Comparison of ENCODE assay signal across 22 cellular contexts in the genomic region with DNA sequence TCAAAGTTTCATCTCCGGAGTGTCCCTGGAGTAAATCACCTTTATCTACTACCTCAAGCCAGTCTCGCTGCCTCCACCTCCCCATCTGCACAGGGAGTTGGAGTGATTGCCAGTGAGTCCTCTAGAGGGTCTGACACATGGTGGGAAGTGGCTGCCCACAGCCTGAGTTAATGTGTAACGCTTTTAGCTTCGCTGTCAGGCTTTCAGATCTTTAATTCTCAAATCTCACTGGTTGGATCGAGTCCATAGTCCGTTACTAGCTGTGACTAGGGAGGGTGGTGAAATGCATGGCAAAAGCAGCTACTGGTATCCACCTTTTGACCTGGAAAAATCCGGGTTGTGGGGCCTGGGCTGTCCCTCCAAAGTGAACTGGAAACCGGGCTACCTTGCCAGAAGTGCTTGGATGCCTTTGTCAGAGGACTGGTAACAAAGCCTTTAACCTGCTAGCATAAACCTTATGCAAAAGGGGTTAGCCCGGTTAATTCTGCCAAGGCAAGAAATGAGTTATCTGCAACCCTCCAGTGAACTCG. TPM values are rescaled to one million over a fixed set of nuclear protein-coding genes. Genes with fewer than 3 reads are reported as not detected.
DNase-seq lines count a peak whose midpoint lies in the region; ATAC-seq and TF ChIP-seq lines count a peak whose summit lies in the region.
"Had no signal": no experiment of that assay in that cellular context is flagged by ENCODE, and none has a peak within 500 bp of the region (broad histone marks: within the 10 kb centered on the region; RNA-seq: fewer than 3 reads in every experiment).

No MANE protein-coding gene starts in this region.

- H3K27me3 ChIP-seq in CD4-positive, alpha-beta T cell (ENCODE audit: control insufficient read depth, insufficient read depth, low read length): no peaks in the 10 kb centered on the region
- H3K27me3 ChIP-seq: vagina had no signal

- peak overlapping the region; percentile 17 for H3K4me3 Mint-ChIP-seq in CD4-positive, alpha-beta T cell
- H3K4me3 Mint-ChIP-seq in neural crest cell: peak overlapping the region; percentile 16
- H3K4me3 Mint-ChIP-seq: activated naive CD8-positive, alpha-beta T cell treated with anti-CD3 and anti-CD28 coated beads, Interleukin-2, amount 50 U/mL, for 24 hours; memory B cell; natural killer cell had no signal

- peak overlapping the region; percentile 98 for H3K27ac Mint-ChIP-seq in CD4-positive, alpha-beta T cell
- no peak overlapping the region for H3K27ac Mint-ChIP-seq in neural crest cell (ENCODE audit: unreplicated experiment)
- H3K27ac Mint-ChIP-seq: activated naive CD8-positive, alpha-beta T cell treated with anti-CD3 and anti-CD28 coated beads, Interleukin-2, amount 50 U/mL, for 24 hours; memory B cell; natural killer cell had no signal

- POLR2A ChIA-PET in CD4-positive, alpha-beta T cell (lab: Charles Lee): interaction anchor here (1.0 to 1.2 kb wide), 2 partner anchors 9 to 335 kb away, joined by 3 read pairs; partner anchors contain the start of gene ZNF518B

- no peak for ATAC-seq in CD4-positive, alpha-beta T cell (ENCODE audit: poor library complexity)
- no peak for ATAC-seq in GM19328 (IDR thresholded peaks at IDR 0.05; ENCODE audit: unreplicated experiment)
- no peak for ATAC-seq in HG03025 (IDR thresholded peaks at IDR 0.05; ENCODE audit: low FRiP score, unreplicated experiment)
- ATAC-seq: activated naive CD8-positive, alpha-beta T cell treated with anti-CD3 and anti-CD28 coated beads, Interleukin-2, amount 50 U/mL, for 24 hours; natural killer cell; Panc1 had no signal

- no peaks in the 10 kb centered on the region for H3K9me3 Mint-ChIP-seq in CD4-positive, alpha-beta T cell
- H3K9me3 Mint-ChIP-seq in neural crest cell: no peaks in the 10 kb centered on the region
- H3K9me3 Mint-ChIP-seq: activated naive CD8-positive, alpha-beta T cell treated with anti-CD3 and anti-CD28 coated beads, Interleukin-2, amount 50 U/mL, for 24 hours; CD8-positive, alpha-beta memory T cell; memory B cell; natural killer cell had no signal

- no peaks in the 10 kb centered on the region for H3K27me3 Mint-ChIP-seq in CD4-positive, alpha-beta T cell
- H3K27me3 Mint-ChIP-seq in neural crest cell (ENCODE audit: low read depth): no peaks in the 10 kb centered on the region
- H3K27me3 Mint-ChIP-seq: activated naive CD8-positive, alpha-beta T cell treated with anti-CD3 and anti-CD28 coated beads, Interleukin-2, amount 50 U/mL, for 24 hours had no signal

- no peak for TF ChIP-seq CTCF in CD4-positive, alpha-beta T cell (IDR thresholded peaks at IDR 0.05)
- TF ChIP-seq CTCF in neural crest cell (conservative IDR thresholded peaks at IDR 0.05): no peak

- no peak for DNase-seq in CD4-positive, alpha-beta T cell
- DNase-seq in HuH-7 (ENCODE audit: low spot score) (peak; percentile 36), glomerular visceral epithelial cell (ENCODE audit: extremely low spot score) (peak; percentile 70), neural crest cell (ENCODE audit: low read depth, low spot score) (no peak), amygdala (lab: John Stamatoyannopoulos, UW) (no peak), COLO829 (ENCODE audit: low spot score) (no peak)
- DNase-seq: activated CD8-positive, alpha-beta memory T cell treated with anti-CD3 and anti-CD28 coated beads for 24 hours; activated naive CD8-positive, alpha-beta T cell treated with anti-CD3 and anti-CD28 coated beads, Interleukin-2, amount 50 U/mL, for 24 hours; CD8-positive, alpha-beta memory T cell; H7; natural killer cell; NCI-H187 treated with DMSO at 0.1 percent for 48 hours; NCI-H2227 treated with DMSO at 0.1 percent for 48 hours; NCI-H82; spleen; stimulated activated CD4-positive, alpha-beta T cell treated with anti-CD3 and anti-CD28 coated beads, Interleukin-4, amount 100 ng/mL, for 4 hours had no signal

- H3K27ac ChIP-seq in CD4-positive, alpha-beta T cell (ENCODE audit: low read depth, low read length): no peak overlapping the region
- H3K27ac ChIP-seq: prostate gland, spleen, vagina had no signal

- intact Hi-C loops in CD4-positive, alpha-beta T cell (cut with DNase I, micrococcal nuclease): no loop called here

- no peaks in the 10 kb centered on the region for H3K9me3 ChIP-seq in CD4-positive, alpha-beta T cell (ENCODE audit: control insufficient read depth, low read length)
- H3K9me3 ChIP-seq: prostate gland, spleen, vagina had no signal

- H3K4me1 Mint-ChIP-seq in CD4-positive, alpha-beta T cell (ENCODE audit: low read depth): peaks cover 80% of the 10 kb centered on the region
- H3K4me1 Mint-ChIP-seq in neural crest cell: peaks cover 30% of the 10 kb centered on the region

- CTCF ChIA-PET in CD4-positive, alpha-beta T cell (lab: Charles Lee): no interaction called here

- H3K36me3 Mint-ChIP-seq in CD4-positive, alpha-beta T cell (ENCODE audit: low read depth): peaks cover 11% of the 10 kb centered on the region
- no peaks in the 10 kb centered on the region for H3K36me3 Mint-ChIP-seq in neural crest cell (ENCODE audit: low read depth)
- H3K36me3 Mint-ChIP-seq: natural killer cell had no signal

RNA-seq across cellular contexts. Expression of gene WDR1, which starts 5.0 kb away (rescaled TPM):
- 100 to 1,000 TPM; 197 to 198 TPM for total RNA-seq in CD4-positive, alpha-beta T cell
- total RNA-seq in neural crest cell: 154 and 155 TPM in 2 replicates

Comparison
In these comparisons a context has a peak if more than half of its experiments do, and no peak if none do; other contexts are left out.
1. DNase-seq: peak in HuH-7 (single experiment) and glomerular visceral epithelial cell (single experiment); none in CD4-positive, alpha-beta T cell (0 of 10), neural crest cell (single experiment), amygdala (0 of 56) and COLO829 (single experiment).